1 cellular context compared by ENCODE assay signal in the genomic region with DNA sequence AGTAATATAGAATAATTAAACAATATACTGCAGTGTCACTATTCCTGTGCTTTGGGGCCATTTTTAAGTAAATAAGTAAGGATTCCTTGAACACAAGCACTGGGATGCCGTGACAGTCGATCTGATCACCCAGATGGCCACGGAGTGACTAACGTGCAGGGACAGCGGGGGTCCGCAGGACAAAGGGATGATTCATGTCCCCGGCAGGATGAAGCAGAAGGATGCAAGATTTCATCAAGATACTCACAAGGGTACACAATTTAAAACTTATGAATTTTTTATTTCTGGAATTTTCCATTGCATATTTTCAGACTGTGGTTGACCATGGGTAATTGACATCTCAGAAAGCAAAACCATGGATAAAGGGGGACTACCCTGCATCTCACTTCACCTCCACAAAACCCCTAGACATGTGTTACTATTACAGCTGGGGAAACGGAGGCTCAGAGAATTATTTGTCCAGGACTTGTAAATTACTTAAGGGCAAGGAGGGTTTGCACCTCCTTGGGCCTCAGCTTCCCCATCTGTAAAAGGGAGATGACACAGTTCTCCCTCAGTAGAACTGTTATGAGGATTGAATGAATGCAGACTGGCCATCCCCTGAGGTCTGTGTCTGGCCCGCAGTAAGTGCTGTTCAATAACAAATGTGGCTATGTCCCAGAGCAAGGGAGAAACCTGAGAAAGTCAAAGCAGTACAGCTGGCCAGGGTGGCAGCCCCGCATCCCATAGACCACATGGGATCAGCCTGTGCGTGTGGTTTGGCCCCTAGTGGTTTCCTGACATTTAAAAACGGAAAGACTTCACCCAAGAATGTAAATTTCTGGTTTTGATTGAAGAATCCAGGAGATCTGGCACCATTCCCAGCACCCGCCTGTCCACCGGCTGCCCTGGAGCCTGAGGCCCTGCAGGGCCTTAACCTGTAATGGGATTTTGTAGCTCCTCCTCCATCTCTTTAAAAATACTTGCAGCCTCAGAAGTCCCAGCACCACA.
TF ChIP-seq lines count a peak whose summit lies in the region.

No MANE protein-coding gene starts in this region.

TF ChIP-seq in HepG2, 621 proteins besides CTCF, POLR2A, EP300 and RAD21 (continued from another document):
- TF ChIP-seq, protein P1, sequence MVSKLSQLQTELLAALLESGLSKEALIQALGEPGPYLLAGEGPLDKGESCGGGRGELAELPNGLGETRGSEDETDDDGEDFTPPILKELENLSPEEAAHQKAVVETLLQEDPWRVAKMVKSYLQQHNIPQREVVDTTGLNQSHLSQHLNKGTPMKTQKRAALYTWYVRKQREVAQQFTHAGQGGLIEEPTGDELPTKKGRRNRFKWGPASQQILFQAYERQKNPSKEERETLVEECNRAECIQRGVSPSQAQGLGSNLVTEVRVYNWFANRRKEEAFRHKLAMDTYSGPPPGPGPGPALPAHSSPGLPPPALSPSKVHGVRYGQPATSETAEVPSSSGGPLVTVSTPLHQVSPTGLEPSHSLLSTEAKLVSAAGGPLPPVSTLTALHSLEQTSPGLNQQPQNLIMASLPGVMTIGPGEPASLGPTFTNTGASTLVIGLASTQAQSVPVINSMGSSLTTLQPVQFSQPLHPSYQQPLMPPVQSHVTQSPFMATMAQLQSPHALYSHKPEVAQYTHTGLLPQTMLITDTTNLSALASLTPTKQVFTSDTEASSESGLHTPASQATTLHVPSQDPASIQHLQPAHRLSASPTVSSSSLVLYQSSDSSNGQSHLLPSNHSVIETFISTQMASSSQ (IDR thresholded peaks at IDR 0.05; ENCODE audit: low read depth): no peak
- TF ChIP-seq, protein P1 (CRISPR knock-in tag; IDR thresholded peaks at IDR 0.05; ENCODE audit: borderline replicate concordance): no peak
- TF ChIP-seq ZFP82 (CRISPR knock-in tag; IDR thresholded peaks at IDR 0.05; ENCODE audit: borderline replicate concordance) (no peak), ZSCAN31 (CRISPR knock-in tag; IDR thresholded peaks at IDR 0.05; ENCODE audit: low read depth) (no peak), ZNF768 (CRISPR knock-in tag; IDR thresholded peaks at IDR 0.05) (no peak), ZNF282 (IDR thresholded peaks at IDR 0.05; ENCODE audit: partially characterized antibody) (no peak), CENPX (CRISPR knock-in tag; IDR thresholded peaks at IDR 0.05) (no peak), POGZ (CRISPR knock-in tag; IDR thresholded peaks at IDR 0.05) (no peak), PCBP2 (optimal IDR thresholded peaks at IDR 0.05; ENCODE audit: low read depth, low read length, poor library complexity, severe bottlenecking) (no peak), ZNF180 (CRISPR knock-in tag; IDR thresholded peaks at IDR 0.05; ENCODE audit: borderline replicate concordance, low read depth) (no peak)
- TF ChIP-seq, protein P2, sequence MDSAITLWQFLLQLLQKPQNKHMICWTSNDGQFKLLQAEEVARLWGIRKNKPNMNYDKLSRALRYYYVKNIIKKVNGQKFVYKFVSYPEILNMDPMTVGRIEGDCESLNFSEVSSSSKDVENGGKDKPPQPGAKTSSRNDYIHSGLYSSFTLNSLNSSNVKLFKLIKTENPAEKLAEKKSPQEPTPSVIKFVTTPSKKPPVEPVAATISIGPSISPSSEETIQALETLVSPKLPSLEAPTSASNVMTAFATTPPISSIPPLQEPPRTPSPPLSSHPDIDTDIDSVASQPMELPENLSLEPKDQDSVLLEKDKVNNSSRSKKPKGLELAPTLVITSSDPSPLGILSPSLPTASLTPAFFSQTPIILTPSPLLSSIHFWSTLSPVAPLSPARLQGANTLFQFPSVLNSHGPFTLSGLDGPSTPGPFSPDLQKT (CRISPR knock-in tag; IDR thresholded peaks at IDR 0.05; ENCODE audit: borderline replicate concordance): no peak
- TF ChIP-seq, protein P3, sequence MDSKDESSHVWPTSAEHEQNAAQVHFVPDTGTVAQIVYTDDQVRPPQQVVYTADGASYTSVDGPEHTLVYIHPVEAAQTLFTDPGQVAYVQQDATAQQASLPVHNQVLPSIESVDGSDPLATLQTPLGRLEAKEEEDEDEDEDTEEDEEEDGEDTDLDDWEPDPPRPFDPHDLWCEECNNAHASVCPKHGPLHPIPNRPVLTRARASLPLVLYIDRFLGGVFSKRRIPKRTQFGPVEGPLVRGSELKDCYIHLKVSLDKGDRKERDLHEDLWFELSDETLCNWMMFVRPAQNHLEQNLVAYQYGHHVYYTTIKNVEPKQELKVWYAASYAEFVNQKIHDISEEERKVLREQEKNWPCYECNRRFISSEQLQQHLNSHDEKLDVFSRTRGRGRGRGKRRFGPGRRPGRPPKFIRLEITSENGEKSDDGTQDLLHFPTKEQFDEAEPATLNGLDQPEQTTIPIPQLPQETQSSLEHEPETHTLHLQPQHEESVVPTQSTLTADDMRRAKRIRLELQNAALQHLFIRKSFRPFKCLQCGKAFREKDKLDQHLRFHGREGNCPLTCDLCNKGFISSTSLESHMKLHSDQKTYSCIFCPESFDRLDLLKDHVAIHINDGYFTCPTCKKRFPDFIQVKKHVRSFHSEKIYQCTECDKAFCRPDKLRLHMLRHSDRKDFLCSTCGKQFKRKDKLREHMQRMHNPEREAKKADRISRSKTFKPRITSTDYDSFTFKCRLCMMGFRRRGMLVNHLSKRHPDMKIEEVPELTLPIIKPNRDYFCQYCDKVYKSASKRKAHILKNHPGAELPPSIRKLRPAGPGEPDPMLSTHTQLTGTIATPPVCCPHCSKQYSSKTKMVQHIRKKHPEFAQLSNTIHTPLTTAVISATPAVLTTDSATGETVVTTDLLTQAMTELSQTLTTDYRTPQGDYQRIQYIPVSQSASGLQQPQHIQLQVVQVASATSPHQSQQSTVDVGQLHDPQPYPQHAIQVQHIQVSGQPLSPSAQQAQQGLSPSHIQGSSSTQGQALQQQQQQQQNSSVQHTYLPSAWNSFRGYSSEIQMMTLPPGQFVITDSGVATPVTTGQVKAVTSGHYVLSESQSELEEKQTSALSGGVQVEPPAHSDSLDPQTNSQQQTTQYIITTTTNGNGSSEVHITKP (CRISPR knock-in tag; IDR thresholded peaks at IDR 0.05; ENCODE audit: low read depth): no peak
- TF ChIP-seq, protein P4, sequence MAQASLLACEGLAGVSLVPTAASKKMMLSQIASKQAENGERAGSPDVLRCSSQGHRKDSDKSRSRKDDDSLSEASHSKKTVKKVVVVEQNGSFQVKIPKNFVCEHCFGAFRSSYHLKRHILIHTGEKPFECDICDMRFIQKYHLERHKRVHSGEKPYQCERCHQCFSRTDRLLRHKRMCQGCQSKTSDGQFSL (CRISPR knock-in tag; IDR thresholded peaks at IDR 0.05): no peak
